In the genomic region with DNA sequence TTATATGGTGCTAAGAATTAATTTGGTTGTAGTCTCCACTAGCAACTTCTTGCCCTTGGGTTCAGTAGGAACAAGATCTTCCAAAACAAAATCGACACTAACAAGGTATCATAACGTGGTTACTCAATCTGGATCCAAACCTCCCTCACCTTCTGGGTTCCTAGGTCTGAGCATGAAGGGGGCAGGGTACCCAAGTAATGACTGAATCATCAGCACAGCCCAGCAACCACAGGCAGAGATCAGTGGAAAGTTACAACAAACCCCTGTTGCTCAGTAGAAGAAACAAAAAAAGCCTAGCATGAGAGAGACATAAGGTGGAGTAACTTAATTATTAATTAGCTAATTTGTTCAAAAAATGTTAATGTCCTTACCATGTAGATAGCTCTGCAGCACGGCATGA, we compare ENCODE assay signal across 1 cellular context.
TF ChIP-seq lines count a peak whose summit lies in the region.

No MANE protein-coding gene starts in this region.

TF ChIP-seq in IMR-90, 13 proteins besides CTCF, POLR2A, EP300 and RAD21:
- TF ChIP-seq MAZ (IDR thresholded peaks at IDR 0.05; ENCODE audit: borderline replicate concordance, low read depth, low read length) (no peak), FOS (IDR thresholded peaks at IDR 0.05; ENCODE audit: low read depth, low read length) (no peak), SMC3 (IDR thresholded peaks at IDR 0.05; ENCODE audit: low read depth, low read length) (no peak), CHD1 (IDR thresholded peaks at IDR 0.05; ENCODE audit: low read depth, low read length) (no peak), CEBPB (IDR thresholded peaks at IDR 0.05; ENCODE audit: low read depth, low read length) (no peak), NFE2L2 (IDR thresholded peaks at IDR 0.05; ENCODE audit: low read depth, low read length) (no peak), BHLHE40 (IDR thresholded peaks at IDR 0.05; ENCODE audit: low read depth, low read length) (no peak), RFX5 (IDR thresholded peaks at IDR 0.05; ENCODE audit: low read depth, low read length) (no peak), MAFK (IDR thresholded peaks at IDR 0.05; ENCODE audit: low read depth, low read length) (no peak), RCOR1 (IDR thresholded peaks at IDR 0.05; ENCODE audit: insufficient replicate concordance, low read length) (no peak)
- TF ChIP-seq, protein P1, sequence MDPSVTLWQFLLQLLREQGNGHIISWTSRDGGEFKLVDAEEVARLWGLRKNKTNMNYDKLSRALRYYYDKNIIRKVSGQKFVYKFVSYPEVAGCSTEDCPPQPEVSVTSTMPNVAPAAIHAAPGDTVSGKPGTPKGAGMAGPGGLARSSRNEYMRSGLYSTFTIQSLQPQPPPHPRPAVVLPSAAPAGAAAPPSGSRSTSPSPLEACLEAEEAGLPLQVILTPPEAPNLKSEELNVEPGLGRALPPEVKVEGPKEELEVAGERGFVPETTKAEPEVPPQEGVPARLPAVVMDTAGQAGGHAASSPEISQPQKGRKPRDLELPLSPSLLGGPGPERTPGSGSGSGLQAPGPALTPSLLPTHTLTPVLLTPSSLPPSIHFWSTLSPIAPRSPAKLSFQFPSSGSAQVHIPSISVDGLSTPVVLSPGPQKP (IDR thresholded peaks at IDR 0.05; ENCODE audit: borderline replicate concordance, low read depth, low read length) = no peak
- TF ChIP-seq, protein P2, sequence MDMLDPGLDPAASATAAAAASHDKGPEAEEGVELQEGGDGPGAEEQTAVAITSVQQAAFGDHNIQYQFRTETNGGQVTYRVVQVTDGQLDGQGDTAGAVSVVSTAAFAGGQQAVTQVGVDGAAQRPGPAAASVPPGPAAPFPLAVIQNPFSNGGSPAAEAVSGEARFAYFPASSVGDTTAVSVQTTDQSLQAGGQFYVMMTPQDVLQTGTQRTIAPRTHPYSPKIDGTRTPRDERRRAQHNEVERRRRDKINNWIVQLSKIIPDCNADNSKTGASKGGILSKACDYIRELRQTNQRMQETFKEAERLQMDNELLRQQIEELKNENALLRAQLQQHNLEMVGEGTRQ (IDR thresholded peaks at IDR 0.05; ENCODE audit: low read depth, low read length) = no peak
